21 cellular contexts compared by ENCODE assay signal in genomic region chr3:10447527-10448260, GRCh38. TPM values are rescaled to one million over a fixed set of nuclear protein-coding genes. Genes with fewer than 3 reads are reported as not detected.
DNase-seq lines count a peak whose midpoint lies in the region; ATAC-seq, FAIRE-seq and TF ChIP-seq lines count a peak whose summit lies in the region.
"Had no signal": no experiment of that assay in that cellular context is flagged by ENCODE, and none has a peak within 500 bp of the region (broad histone marks: within the 10 kb centered on the region; RNA-seq: fewer than 3 reads in every experiment).

No MANE protein-coding gene starts in this region.

- TF ChIP-seq CTCF in prostate gland (IDR thresholded peaks at IDR 0.05) = no peak

- no peaks in the 10 kb centered on the region for H3K36me3 ChIP-seq in prostate gland

- no peak for FAIRE-seq in GM12891 (lab: Jason Lieb, UNC)
- FAIRE-seq: RCC 7860 had no signal

- no peak overlapping the region for H3K27ac ChIP-seq in prostate gland
- H3K27ac ChIP-seq: HL-60 had no signal

- intact Hi-C loops in prostate gland (cut with DNase I) = no loop called here

- 62% methylated on average over 6 of the region's 6 CpGs for WGBS in prostate gland

- no peaks in the 10 kb centered on the region for H3K4me1 ChIP-seq in prostate gland (replicated peaks)
- H3K4me1 ChIP-seq: Caco-2 had no signal

- H3K9me3 ChIP-seq in prostate gland = no peaks in the 10 kb centered on the region
- H3K9me3 ChIP-seq: Caco-2 had no signal

- no peak for ATAC-seq in GM21423 (IDR thresholded peaks at IDR 0.05; ENCODE audit: unreplicated experiment)

- DNase-seq in Ammon's horn (ENCODE audit: low spot score) (peak; percentile 60), G401 (ENCODE audit: low spot score) (peak; percentile 82), globus pallidus (ENCODE audit: low spot score) (peak; percentile 31), prostate gland (ENCODE audit: low spot score) (peak; percentile 15), GM12891 (ENCODE audit: insufficient read length, low spot score) (no peak), NCI-H69 (lab: John Stamatoyannopoulos, UW) (no peak)
- DNase-seq: Caco-2, DMS79, GDM1, HFFc6, KBM-7, NCI-H1092 treated with DMSO at 0.1 percent for 48 hours, NCI-H1694, NCI-H446, NCI-H82, SIG-M5 had no signal

- TF ChIP-seq POLR2A in prostate gland (IDR thresholded peaks at IDR 0.05) (no peak), GM12891 (IDR thresholded peaks at IDR 0.05; ENCODE audit: low read depth, low read length) (no peak)

- H3K27me3 ChIP-seq in prostate gland (replicated peaks; ENCODE audit: insufficient read depth) = no peaks in the 10 kb centered on the region

- in situ Hi-C loops in G401 (cut with HindIII; ENCODE audit: low sequenced_read_pairs) = no loop called here

- H3K4me3 ChIP-seq in prostate gland = no peak overlapping the region

TF ChIP-seq in GM12891, 5 proteins besides CTCF, POLR2A, EP300 and RAD21:
- TF ChIP-seq POLR2AphosphoS5 (IDR thresholded peaks at IDR 0.05; ENCODE audit: low read depth, low read length) (no peak), POU2F2 (IDR thresholded peaks at IDR 0.05; ENCODE audit: low read depth, low read length) (no peak), TAF1 (IDR thresholded peaks at IDR 0.05; ENCODE audit: low read depth, low read length) (no peak), SPI1 (IDR thresholded peaks at IDR 0.05; ENCODE audit: low read depth, low read length) (no peak), PAX5 (IDR thresholded peaks at IDR 0.05; ENCODE audit: insufficient read depth, low read length, severe bottlenecking) (no peak)
TF ChIP-seq in GM12891: peak in this region for 0.

RNA-seq across cellular contexts. Expression of gene ATP2B2, which starts 57.7 kb away (rescaled TPM):
- total RNA-seq in G401 (2014; rRNA removed; shearing (Covaris generic)) = not detected in 2 replicates
- under 1 TPM; 0.14 to 0.74 TPM for total RNA-seq in prostate gland
- polyA plus RNA-seq in GM12891 (2012; ENCODE audit: low read depth, missing spikeins) = 0.01 TPM
- total RNA-seq: Caco-2, HFFc6, M059J had no signal
- polyA plus RNA-seq: CD14-positive monocyte had no signal

Comparison
In these comparisons a context has a peak if more than half of its experiments do, and no peak if none do; other contexts are left out.
1. DNase-seq: peak in Ammon's horn (single experiment), G401 (single experiment), globus pallidus (single experiment) and prostate gland (single experiment); none in GM12891 (single experiment) and NCI-H69 (single experiment).